Comparison of ENCODE assay signal across 20 cellular contexts in genomic region chr3:66470285-66470684, GRCh38. TPM values are rescaled to one million over a fixed set of nuclear protein-coding genes. Genes with fewer than 3 reads are reported as not detected.
A peak's percentile ranks its signal among the peaks of the same experiment; 100 is the strongest.
DNase-seq lines count a peak whose midpoint lies in the region; ATAC-seq and TF ChIP-seq lines count a peak whose summit lies in the region.
"Had no signal": no experiment of that assay in that cellular context is flagged by ENCODE, and none has a peak within 500 bp of the region (broad histone marks: within the 10 kb centered on the region; RNA-seq: fewer than 3 reads in every experiment).

No MANE protein-coding gene starts in this region.

- DNase-seq in activated T-cell treated with anti-CD3 and anti-CD28 coated beads, Interleukin-2, amount 50 U/mL, for 24 hours, result no peak
- no peak for DNase-seq in activated T-cell treated with anti-CD3 and anti-CD28 coated beads, Interleukin-2, amount 50 U/mL, for 48 hours
- no peak for DNase-seq in Karpas-422
- DNase-seq in activated naive CD8-positive, alpha-beta T cell treated with anti-CD3 and anti-CD28 coated beads, Interleukin-2, amount 50 U/mL, for 24 hours, result no peak
- no peak for DNase-seq in stomach
- DNase-seq in NCI-H748 (lab: John Stamatoyannopoulos, UW; ENCODE audit: unreplicated experiment), result no peak
- DNase-seq in foreskin keratinocyte, result no peak
- no peak for DNase-seq in KG1 (lab: John Stamatoyannopoulos, UW)
- DNase-seq: activated B cell treated with CpG ODN at 0.5 μM for 24 hours; COR-L47; DMS79 treated with DMSO at 0.1 percent for 48 hours; effector CD4-positive, alpha-beta T cell; H9; heart right ventricle; NCI-H1694 treated with DMSO at 0.1 percent for 48 hours; NCI-H2171 treated with DMSO at 0.1 percent for 48 hours; occipital lobe; stimulated activated CD4-positive, alpha-beta T cell treated with anti-CD3 and anti-CD28 coated beads, Interleukin-2, amount 100 ng/mL, for 24 hours; T1000 had no signal

- H3K4me3 ChIP-seq in Karpas-422 (ENCODE audit: low read length) (no peak overlapping the region), stomach (no peak overlapping the region)
- H3K4me3 ChIP-seq: heart right ventricle, skin epidermis had no signal

- no peak for ATAC-seq in activated naive CD8-positive, alpha-beta T cell treated with anti-CD3 and anti-CD28 coated beads, Interleukin-2, amount 50 U/mL, for 24 hours
- no peak for ATAC-seq in foreskin keratinocyte
- ATAC-seq: heart right ventricle had no signal

- no peaks in the 10 kb centered on the region for H4K20me1 ChIP-seq in Karpas-422 (ENCODE audit: insufficient read depth, low read depth, low read length)

- H3K27ac ChIP-seq in Karpas-422 (ENCODE audit: low read length) (peak overlapping the region; percentile 93; the same call in 1 of the 2 replicates), stomach (peak overlapping the region in 3 of 5 donors; percentile 10 to 60 (median 14)), foreskin keratinocyte (no peak overlapping the region)
- H3K27ac ChIP-seq: heart right ventricle, skin epidermis had no signal

- H3K36me3 ChIP-seq in Karpas-422 (ENCODE audit: insufficient read depth, low read length) (no peaks in the 10 kb centered on the region), stomach (no peaks in the 10 kb centered on the region)
- H3K36me3 ChIP-seq: heart right ventricle had no signal

- no peak for TF ChIP-seq EP300 in stomach (IDR thresholded peaks at IDR 0.05)

- no peak overlapping the region for H3K9ac ChIP-seq in Karpas-422 (ENCODE audit: low read length)

- H3K4me2 ChIP-seq in Karpas-422 (ENCODE audit: low read depth, low read length, poor library complexity, severe bottlenecking), result peak overlapping the region; percentile 81

- no peaks in the 10 kb centered on the region for H3K27me3 Mint-ChIP-seq in activated T-cell treated with anti-CD3 and anti-CD28 coated beads, Interleukin-2, amount 50 U/mL, for 24 hours
- H3K27me3 Mint-ChIP-seq in activated naive CD8-positive, alpha-beta T cell treated with anti-CD3 and anti-CD28 coated beads, Interleukin-2, amount 50 U/mL, for 24 hours, result no peaks in the 10 kb centered on the region

- H3K79me2 ChIP-seq in Karpas-422 (ENCODE audit: low read length), result peaks cover 32% of the 10 kb centered on the region

- H3K9me3 ChIP-seq in Karpas-422 (ENCODE audit: low read length), result no peaks in the 10 kb centered on the region
- H3K9me3 ChIP-seq in stomach, result no peaks in the 10 kb centered on the region
- H3K9me3 ChIP-seq: heart right ventricle had no signal

- intact Hi-C loops in stomach (cut with DNase I; ENCODE audit: low total_unique reads), result no loop called here

- H3K9me3 Mint-ChIP-seq in activated T-cell treated with anti-CD3 and anti-CD28 coated beads, Interleukin-2, amount 50 U/mL, for 24 hours, result no peaks in the 10 kb centered on the region
- peaks cover 4% of the 10 kb centered on the region for H3K9me3 Mint-ChIP-seq in activated naive CD8-positive, alpha-beta T cell treated with anti-CD3 and anti-CD28 coated beads, Interleukin-2, amount 50 U/mL, for 24 hours
- H3K9me3 Mint-ChIP-seq: activated B cell treated with CpG ODN at 0.5 μM for 24 hours, H9 had no signal

- WGBS in stomach, 5 donors, result 61 to 72% (median 69%) methylated on average over 5 of the region's 5 CpGs

- H3K4me1 ChIP-seq in Karpas-422 (ENCODE audit: low read length) (peaks cover 99% of the 10 kb centered on the region), stomach (peaks cover 50 to 99% (median 75%) of the 10 kb centered on the region in 4 donors), foreskin keratinocyte (peaks cover 15% of the 10 kb centered on the region)

- no peaks in the 10 kb centered on the region for H3K9me2 ChIP-seq in Karpas-422 (replicated peaks; ENCODE audit: insufficient read depth, low read length)

- TF ChIP-seq POLR2A in stomach (IDR thresholded peaks at IDR 0.05), result no peak

- peaks cover 60% of the 10 kb centered on the region for H3K4me1 Mint-ChIP-seq in activated T-cell treated with anti-CD3 and anti-CD28 coated beads, Interleukin-2, amount 50 U/mL, for 24 hours (ENCODE audit: low read depth)
- H3K4me1 Mint-ChIP-seq in activated naive CD8-positive, alpha-beta T cell treated with anti-CD3 and anti-CD28 coated beads, Interleukin-2, amount 50 U/mL, for 24 hours, result peaks cover 36% of the 10 kb centered on the region

- no peak overlapping the region for H3K4me3 Mint-ChIP-seq in activated T-cell treated with anti-CD3 and anti-CD28 coated beads, Interleukin-2, amount 50 U/mL, for 24 hours
- H3K4me3 Mint-ChIP-seq in activated naive CD8-positive, alpha-beta T cell treated with anti-CD3 and anti-CD28 coated beads, Interleukin-2, amount 50 U/mL, for 24 hours, result no peak overlapping the region
- H3K4me3 Mint-ChIP-seq: activated B cell treated with CpG ODN at 0.5 μM for 24 hours, H9 had no signal

- H3K27me3 ChIP-seq in Karpas-422 (ENCODE audit: low read length) (no peaks in the 10 kb centered on the region), stomach (no peaks in the 10 kb centered on the region), foreskin keratinocyte (no peaks in the 10 kb centered on the region)
- H3K27me3 ChIP-seq: heart right ventricle had no signal

- peaks cover 23% of the 10 kb centered on the region for H3K36me3 Mint-ChIP-seq in activated T-cell treated with anti-CD3 and anti-CD28 coated beads, Interleukin-2, amount 50 U/mL, for 24 hours (ENCODE audit: low read depth)
- peaks cover 14% of the 10 kb centered on the region for H3K36me3 Mint-ChIP-seq in activated naive CD8-positive, alpha-beta T cell treated with anti-CD3 and anti-CD28 coated beads, Interleukin-2, amount 50 U/mL, for 24 hours (ENCODE audit: low read depth)

- no peak overlapping the region for H2AFZ ChIP-seq in Karpas-422 (ENCODE audit: low read length)

- peak overlapping the region; percentile 96 for H3K27ac Mint-ChIP-seq in activated T-cell treated with anti-CD3 and anti-CD28 coated beads, Interleukin-2, amount 50 U/mL, for 24 hours
- peak overlapping the region; percentile 13 for H3K27ac Mint-ChIP-seq in activated naive CD8-positive, alpha-beta T cell treated with anti-CD3 and anti-CD28 coated beads, Interleukin-2, amount 50 U/mL, for 24 hours

- TF ChIP-seq CTCF in stomach (IDR thresholded peaks at IDR 0.05), result no peak
- no peak for TF ChIP-seq CTCF in foreskin keratinocyte (conservative IDR thresholded peaks at IDR 0.05)

RNA-seq across cellular contexts. Expression of gene LRIG1, which starts 30.5 kb away (rescaled TPM):
- 52.4 and 75.4 TPM in 2 replicates for total RNA-seq in Karpas-422 (2014; rRNA removed; shearing (Covaris generic); ENCODE audit: low replicate concordance)
- total RNA-seq in stomach (100 to 1,000 TPM in 3 of 5 donors, 10 to 100 TPM in 2; 85.8 to 278 (median 101) TPM), foreskin keratinocyte (7.9 and 15.2 TPM in 2 replicates)
- polyA plus RNA-seq in stomach (10 to 100 TPM; 20.2 to 31.5 (median 21.2) TPM), foreskin keratinocyte (2.6 and 6.8 TPM in 2 replicates)
